In genomic region chr5:139383275-139383992, GRCh38 we compare ENCODE assay signal across 10 cellular contexts. TPM values are rescaled to one million over a fixed set of nuclear protein-coding genes. Genes with fewer than 3 reads are reported as not detected.
A peak's percentile ranks its signal among the peaks of the same experiment; 100 is the strongest.
DNase-seq lines count a peak whose midpoint lies in the region; ATAC-seq and TF ChIP-seq lines count a peak whose summit lies in the region.
"Had no signal": no experiment of that assay in that cellular context is flagged by ENCODE, and none has a peak within 500 bp of the region (broad histone marks: within the 10 kb centered on the region; RNA-seq: fewer than 3 reads in every experiment).

Gene SLC23A1 (minus strand): TSS chr5:139383297. CDS start chr5:139383253, 44 bp downstream.

- no peak within 1 kb of the TSS for H2BK120ac ChIP-seq in neuronal stem cell (ENCODE audit: low read depth, low read length)

- TF ChIP-seq EP300 in Ishikawa (IDR thresholded peaks at IDR 0.05; ENCODE audit: borderline replicate concordance), result no peak

- no peak within 1 kb of the TSS for H3K4ac ChIP-seq in neuronal stem cell (ENCODE audit: low read length)

- peak within 1 kb of the TSS; percentile 22 for H2BK5ac ChIP-seq in neuronal stem cell (ENCODE audit: low read length)

- WGBS in neuronal stem cell (ENCODE audit: extremely low coverage in 2 of 2, insufficient read length in 2 of 2, insufficient replicate concordance in 1 of 2), 2 donors, result no CpG with 5 or more reads among the region's 10 CpGs

- H3K4me1 ChIP-seq in neuronal stem cell (ENCODE audit: control insufficient read depth in 2 of 2, insufficient read depth in 1 of 2, low read depth in 1 of 2, low read length in 2 of 2), result peaks cover 2 to 5% of the 10 kb centered on the region in 2 donors

- no peaks in the 10 kb centered on the region for H3K36me3 ChIP-seq in neuronal stem cell (replicated peaks in 1 of 2; ENCODE audit: control insufficient read depth in 2 of 2, insufficient read depth in 2 of 2, low read length in 2 of 2)
- H3K36me3 ChIP-seq: left lung had no signal

- peak within 1 kb of the TSS; percentile 88 for H2AK5ac ChIP-seq in neuronal stem cell (ENCODE audit: low read depth, low read length)

- H3K9me3 Mint-ChIP-seq in chondrocyte (ENCODE audit: low read depth), result no peaks in the 10 kb centered on the region

- H3K4me3 Mint-ChIP-seq in chondrocyte (ENCODE audit: unreplicated experiment), result no peak within 1 kb of the TSS

- no peak within 1 kb of the TSS for H3K27ac ChIP-seq in neuronal stem cell (replicated peaks; ENCODE audit: low read length)

- no peak within 1 kb of the TSS for H2BK12ac ChIP-seq in neuronal stem cell (ENCODE audit: low read length)

- peaks cover 0 to 16% (median 0%) of the 10 kb centered on the region in 3 experiments for H3K27me3 ChIP-seq in neuronal stem cell (ENCODE audit: control insufficient read depth in 3 of 3, insufficient read depth in 3 of 3, low read depth in 1 of 3, low read length in 3 of 3)
- H3K27me3 ChIP-seq: left lung had no signal

- H3K36me3 Mint-ChIP-seq in chondrocyte (ENCODE audit: low read depth), result no peaks in the 10 kb centered on the region

- H3K4me3 ChIP-seq in neuronal stem cell (ENCODE audit: low read length in 2 of 2), result no peak within 1 kb of the TSS
- H3K4me3 ChIP-seq: left lung had no signal

- peaks cover 6% of the 10 kb centered on the region for H3K79me1 ChIP-seq in neuronal stem cell (ENCODE audit: low read depth, low read length)

- H2AFZ ChIP-seq in neuronal stem cell (ENCODE audit: low read length), result no peak within 1 kb of the TSS

- peak within 1 kb of the TSS; percentile 6 for H4K8ac ChIP-seq in neuronal stem cell (ENCODE audit: low read depth, low read length)

- H3K4me1 Mint-ChIP-seq in chondrocyte (ENCODE audit: low read depth), result peaks cover 5% of the 10 kb centered on the region

- H3K9ac ChIP-seq in neuronal stem cell (ENCODE audit: low read depth, low read length, poor library complexity), result peak within 1 kb of the TSS; percentile 34

- no peaks in the 10 kb centered on the region for H3K9me3 ChIP-seq in neuronal stem cell (replicated peaks in 1 of 2; ENCODE audit: control insufficient read depth in 2 of 2, insufficient read depth in 1 of 2, low read depth in 1 of 2, low read length in 2 of 2)
- H3K9me3 ChIP-seq: left lung had no signal

- DNase-seq in D341Med (ENCODE audit: low spot score) (peak; percentile 27), chondrocyte (ENCODE audit: low spot score) (peak; percentile 28), neuronal stem cell (ENCODE audit: low spot score) (no peak), AG20443 (ENCODE audit: low spot score) (no peak), middle frontal gyrus (ENCODE audit: extremely low spot score, low spot score) (no peak)
- DNase-seq: activated naive CD4-positive, alpha-beta T cell treated with Interleukin-2 at 50 U/mL for 16 hours; substantia nigra had no signal

- H3K4me2 ChIP-seq in neuronal stem cell (ENCODE audit: insufficient read depth, low read length, poor library complexity, severe bottlenecking), result no peak within 1 kb of the TSS

- H3K18ac ChIP-seq in neuronal stem cell (ENCODE audit: low read length), result no peak within 1 kb of the TSS

- H2BK15ac ChIP-seq in neuronal stem cell (ENCODE audit: low read length), result no peak within 1 kb of the TSS

- no peaks in the 10 kb centered on the region for H3K27me3 Mint-ChIP-seq in chondrocyte (ENCODE audit: low read depth)

- TF ChIP-seq RAD21 in Ishikawa (IDR thresholded peaks at IDR 0.05; ENCODE audit: low read depth), result no peak

- no peak within 1 kb of the TSS for H3K14ac ChIP-seq in neuronal stem cell (ENCODE audit: low read length)

- H4K91ac ChIP-seq in neuronal stem cell (ENCODE audit: low read depth, low read length, poor library complexity), result no peak within 1 kb of the TSS

- H3K23ac ChIP-seq in neuronal stem cell (ENCODE audit: low read depth, low read length, poor library complexity), result peak within 1 kb of the TSS; percentile 73

- ATAC-seq in GM21381 (IDR thresholded peaks at IDR 0.05; ENCODE audit: unreplicated experiment), result no peak
- ATAC-seq: left lung had no signal

- TF ChIP-seq CTCF in chondrocyte (IDR thresholded peaks at IDR 0.05), result no peak

- no peak within 1 kb of the TSS for H3K27ac Mint-ChIP-seq in chondrocyte (ENCODE audit: unreplicated experiment)

TF ChIP-seq in Ishikawa, 13 proteins besides CTCF, POLR2A, EP300 and RAD21:
- peak; percentile 94 for TF ChIP-seq CEBPB (IDR thresholded peaks at IDR 0.05)
- peak; percentile 74 for TF ChIP-seq NFIC (IDR thresholded peaks at IDR 0.05)
- no peak for TF ChIP-seq REST (IDR thresholded peaks at IDR 0.05; ENCODE audit: low read depth)

RNA-seq across cellular contexts. Expression of gene SLC23A1, which starts in this region (rescaled TPM):
- total RNA-seq in chondrocyte, result not detected in 3 replicates
- polyA plus RNA-seq in neuronal stem cell (2013, experiment 1 of 2), result 0.01 TPM
- polyA plus RNA-seq in neuronal stem cell (2013, experiment 2 of 2), result 0.03 TPM

Comparison
In these comparisons a context has a peak if more than half of its experiments do, and no peak if none do; other contexts are left out.
1. Peak in DNase-seq in chondrocyte; RNA of the gene not detected or under 1 TPM.